Comparison of ENCODE assay signal across 32 cellular contexts in genomic region chr15:61344293-61344692, GRCh38.
DNase-seq lines count a peak whose midpoint lies in the region; ATAC-seq, FAIRE-seq and TF ChIP-seq lines count a peak whose summit lies in the region.
"Had no signal": no experiment of that assay in that cellular context is flagged by ENCODE, and none has a peak within 500 bp of the region (broad histone marks: within the 10 kb centered on the region; RNA-seq: fewer than 3 reads in every experiment).

No MANE protein-coding gene starts in this region.

- H3K79me2 ChIP-seq in HepG2 (ENCODE audit: insufficient read depth, low read length): no peaks in the 10 kb centered on the region

- no peak overlapping the region for H3K27ac ChIP-seq in liver (ENCODE audit: low read depth in 1 of 2, low read length in 2 of 2)
- no peak overlapping the region for H3K27ac ChIP-seq in HepG2 (ENCODE audit: extremely low read length, insufficient read depth, low read length)
- H3K27ac ChIP-seq in A549: no peak overlapping the region
- H3K27ac ChIP-seq: 22Rv1; BLaER1; BLaER1 treated with 17β-estradiol and CSF1 and Interleukin-3, amounts not matched to agents 10 nM and 100 nM; C4-2B had no signal

- TF ChIP-seq RAD21 in liver (IDR thresholded peaks at IDR 0.05) (peak in 1 of 2 donors; percentile 6), HepG2 (CRISPR knock-in tag; IDR thresholded peaks at IDR 0.05) (no peak), A549 (conservative IDR thresholded peaks at IDR 0.05 in 1 of 2, IDR thresholded peaks at IDR 0.05 in 1 of 2) (no peak)

- H3K9me3 ChIP-seq in liver (ENCODE audit: control insufficient read depth in 4 of 4, low read length in 3 of 4) (no peaks in the 10 kb centered on the region), HepG2 (ENCODE audit: low read length) (no peaks in the 10 kb centered on the region), A549 (no peaks in the 10 kb centered on the region)
- H3K9me3 ChIP-seq: BE2C, BLaER1, Caco-2 had no signal

- peaks cover 0 to 14% (median 7%) of the 10 kb centered on the region in 4 donors for H3K4me1 ChIP-seq in liver (ENCODE audit: control insufficient read depth in 4 of 4, insufficient read depth in 4 of 4, low read length in 3 of 4)
- no peaks in the 10 kb centered on the region for H3K4me1 ChIP-seq in HepG2 (ENCODE audit: insufficient read depth, low read length)
- H3K4me1 ChIP-seq in A549: no peaks in the 10 kb centered on the region
- H3K4me1 ChIP-seq: Caco-2 had no signal

- CTCF ChIA-PET in HepG2 (lab: Yijun Ruan, JAX; ENCODE audit: low intra/inter-chr PET ratio, low total read pairs) (no interaction called here), A549 (lab: Yijun Ruan, JAX) (no interaction called here)

- no peak overlapping the region for H3K9ac ChIP-seq in liver (ENCODE audit: low read depth in 1 of 2, low read length in 2 of 2)
- H3K9ac ChIP-seq in HepG2 (ENCODE audit: insufficient read depth, low read depth, low read length): no peak overlapping the region
- H3K9ac ChIP-seq: BLaER1; BLaER1 treated with 17β-estradiol and CSF1 and Interleukin-3, amounts not matched to agents 10 nM and 100 nM had no signal

- in situ Hi-C loops in HepG2 (cut with HindIII; ENCODE audit: extremely low pct_ligation_motif_present, low pct_unique_long_range_greater_than_20kb): no loop called here

- no peak overlapping the region for H3K4me3 ChIP-seq in liver (ENCODE audit: low read depth in 1 of 3, low read length in 3 of 3)
- H3K4me3 ChIP-seq in HepG2 (replicated peaks in 1 of 3; ENCODE audit: insufficient read depth in 1 of 3, low read depth in 2 of 3, low read length in 3 of 3): no peak overlapping the region
- no peak overlapping the region for H3K4me3 ChIP-seq in A549
- H3K4me3 ChIP-seq: BLaER1; BLaER1 treated with 17β-estradiol and CSF1 and Interleukin-3, amounts not matched to agents 10 nM and 100 nM had no signal

- H4K20me1 ChIP-seq in HepG2 (ENCODE audit: insufficient read depth, low read length): no peaks in the 10 kb centered on the region
- H4K20me1 ChIP-seq: BLaER1; BLaER1 treated with 17β-estradiol and CSF1 and Interleukin-3, amounts not matched to agents 10 nM and 100 nM had no signal

- H3K27me3 ChIP-seq in liver (ENCODE audit: control insufficient read depth in 4 of 4, insufficient read depth in 4 of 4, low read length in 3 of 4): no peaks in the 10 kb centered on the region
- H3K27me3 ChIP-seq in HepG2 (ENCODE audit: control insufficient read depth in 1 of 2, insufficient read depth in 2 of 2, low read length in 2 of 2): no peaks in the 10 kb centered on the region; a peak in 1 of 5 replicates
- H3K27me3 ChIP-seq: BE2C; BLaER1; BLaER1 treated with 17β-estradiol and CSF1 and Interleukin-3, amounts not matched to agents 10 nM and 100 nM had no signal

- FAIRE-seq in HepG2 (lab: Jason Lieb, UNC) (no peak), A204.1 (lab: Jason Lieb, UNC) (peak; percentile 6), A549 (lab: Jason Lieb, UNC) (peak; percentile 7)
- FAIRE-seq: D721Med, G401.6 had no signal

- TF ChIP-seq POLR2A in HepG2 (IDR thresholded peaks at IDR 0.05; ENCODE audit: insufficient read depth in 1 of 2, low read depth in 2 of 2, low read length in 2 of 2): no peak
- no peak for TF ChIP-seq POLR2A in A549 (IDR thresholded peaks at IDR 0.05; ENCODE audit: low read length)

- H2AFZ ChIP-seq in HepG2 (ENCODE audit: low read length): no peak overlapping the region

- H3K4me2 ChIP-seq in HepG2 (ENCODE audit: low read depth, low read length): no peak overlapping the region
- H3K4me2 ChIP-seq in A549: no peak overlapping the region
- H3K4me2 ChIP-seq: BLaER1; BLaER1 treated with 17β-estradiol and CSF1 and Interleukin-3, amounts not matched to agents 10 nM and 100 nM had no signal

- POLR2A ChIA-PET in HepG2 (lab: Yijun Ruan, JAX) (no interaction called here), A549 (lab: Yijun Ruan, JAX) (no interaction called here)

- no peak for TF ChIP-seq CTCF in liver (IDR thresholded peaks at IDR 0.05; ENCODE audit: low read depth, low read length, missing input control)
- TF ChIP-seq CTCF in HepG2 (CRISPR knock-in tag; IDR thresholded peaks at IDR 0.05): no peak
- TF ChIP-seq CTCF in A549 (IDR thresholded peaks at IDR 0.05): no peak

- no peak for ATAC-seq in HepG2
- ATAC-seq in A549: no peak
- ATAC-seq in HG03342 (IDR thresholded peaks at IDR 0.05; ENCODE audit: unreplicated experiment): no peak
- ATAC-seq: CD8-positive, alpha-beta T cell had no signal

- 49% methylated on average over 2 of the region's 2 CpGs for WGBS in liver
- 3% methylated on average over 2 of the region's 2 CpGs for WGBS in HepG2 (ENCODE audit: low lambda C conversion rate)
- WGBS in A549 (ENCODE audit: missing lambda C conversion rate): 5% methylated on average over 2 of the region's 2 CpGs

- BruUV-seq in HepG2 (replicated peaks; lab: Mats Ljungman, UMichigan): no TSS peak

- H3K36me3 ChIP-seq in liver (ENCODE audit: control insufficient read depth in 4 of 4, insufficient read depth in 3 of 4, low read depth in 1 of 4, low read length in 3 of 4): no peaks in the 10 kb centered on the region
- H3K36me3 ChIP-seq in HepG2 (replicated peaks in 1 of 2; ENCODE audit: control insufficient read depth in 1 of 2, insufficient read depth in 2 of 2, low read length in 2 of 2): no peaks in the 10 kb centered on the region
- H3K36me3 ChIP-seq: BE2C; BLaER1; BLaER1 treated with 17β-estradiol and CSF1 and Interleukin-3, amounts not matched to agents 10 nM and 100 nM had no signal

- no peak for TF ChIP-seq EP300 in HepG2 (IDR thresholded peaks at IDR 0.05; ENCODE audit: low read depth in 2 of 2, low read length in 2 of 2)
- TF ChIP-seq EP300 in HepG2 (CRISPR knock-in tag; IDR thresholded peaks at IDR 0.05; ENCODE audit: borderline replicate concordance): no peak
- no peak for TF ChIP-seq EP300 in A549 (IDR thresholded peaks at IDR 0.05)

- intact Hi-C loops in HepG2 (cut with micrococcal nuclease; ENCODE audit: unreplicated experiment): no loop called here

- no peak for DNase-seq in HepG2 (ENCODE audit: low spot score)
- no peak for DNase-seq in A549 (ENCODE audit: low read depth in 1 of 2, low spot score in 1 of 2)
- no peak for DNase-seq in DMS153 treated with DMSO at 0.1 percent for 48 hours (lab: John Stamatoyannopoulos, UW; ENCODE audit: unreplicated experiment)
- DNase-seq: 8988T; ACHN; AML-193; BE2C; C1 segment of cervical spinal cord; Caco-2; Calu3; CD4-positive, alpha-beta memory T cell; CD4-positive, alpha-beta T cell; CD4-positive, CD25-positive, alpha-beta regulatory T cell; CD8-positive, alpha-beta memory T cell; CD8-positive, alpha-beta T cell; COR-L47; DMS 273 treated with DMSO at 0.1 percent for 48 hours; DMS153; DMS53; DMS79; DMS79 treated with DMSO at 0.1 percent for 48 hours; DND-41; EL had no signal

TF ChIP-seq in liver, 16 proteins besides CTCF, POLR2A, EP300 and RAD21 (continues in another document):
- no peak for TF ChIP-seq SP1 (IDR thresholded peaks at IDR 0.05)
- TF ChIP-seq GABPA (IDR thresholded peaks at IDR 0.05 in 1 of 2, conservative IDR thresholded peaks at IDR 0.05 in 1 of 2): no peak
- TF ChIP-seq ZBTB33 (IDR thresholded peaks at IDR 0.05): no peak

TF ChIP-seq in A549, 52 proteins besides CTCF, POLR2A, EP300 and RAD21:
- no peak for TF ChIP-seq FOSL2 (IDR thresholded peaks at IDR 0.05)
- TF ChIP-seq FOSL2 (CRISPR knock-in tag; IDR thresholded peaks at IDR 0.05): no peak
- no peak for TF ChIP-seq MAFK (IDR thresholded peaks at IDR 0.05; ENCODE audit: partially characterized antibody)
- no peak for TF ChIP-seq ZSCAN20 (CRISPR knock-in tag; IDR thresholded peaks at IDR 0.05)
- TF ChIP-seq CBX2 (IDR thresholded peaks at IDR 0.05; ENCODE audit: borderline replicate concordance, low read depth): no peak
- TF ChIP-seq PHF8 (IDR thresholded peaks at IDR 0.05; ENCODE audit: borderline replicate concordance, low read depth): no peak
- no peak for TF ChIP-seq KDM5A (IDR thresholded peaks at IDR 0.05)
- no peak for TF ChIP-seq ESRRA (IDR thresholded peaks at IDR 0.05; ENCODE audit: borderline replicate concordance, low read length)
- no peak for TF ChIP-seq NPAS2 (CRISPR knock-in tag; IDR thresholded peaks at IDR 0.05; ENCODE audit: borderline replicate concordance)
- TF ChIP-seq CBX8 (IDR thresholded peaks at IDR 0.05): no peak
- TF ChIP-seq HOXB5 (CRISPR knock-in tag; IDR thresholded peaks at IDR 0.05): no peak
- TF ChIP-seq, protein P1, sequence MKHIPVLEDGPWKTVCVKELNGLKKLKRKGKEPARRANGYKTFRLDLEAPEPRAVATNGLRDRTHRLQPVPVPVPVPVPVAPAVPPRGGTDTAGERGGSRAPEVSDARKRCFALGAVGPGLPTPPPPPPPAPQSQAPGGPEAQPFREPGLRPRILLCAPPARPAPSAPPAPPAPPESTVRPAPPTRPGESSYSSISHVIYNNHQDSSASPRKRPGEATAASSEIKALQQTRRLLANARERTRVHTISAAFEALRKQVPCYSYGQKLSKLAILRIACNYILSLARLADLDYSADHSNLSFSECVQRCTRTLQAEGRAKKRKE (CRISPR knock-in tag; IDR thresholded peaks at IDR 0.05; ENCODE audit: low read depth): no peak
- TF ChIP-seq RFX5 (IDR thresholded peaks at IDR 0.05): no peak
- no peak for TF ChIP-seq TP53 (CRISPR knock-in tag; IDR thresholded peaks at IDR 0.05)
